ENCODE assay signal across 1 cellular context in the genomic region with DNA sequence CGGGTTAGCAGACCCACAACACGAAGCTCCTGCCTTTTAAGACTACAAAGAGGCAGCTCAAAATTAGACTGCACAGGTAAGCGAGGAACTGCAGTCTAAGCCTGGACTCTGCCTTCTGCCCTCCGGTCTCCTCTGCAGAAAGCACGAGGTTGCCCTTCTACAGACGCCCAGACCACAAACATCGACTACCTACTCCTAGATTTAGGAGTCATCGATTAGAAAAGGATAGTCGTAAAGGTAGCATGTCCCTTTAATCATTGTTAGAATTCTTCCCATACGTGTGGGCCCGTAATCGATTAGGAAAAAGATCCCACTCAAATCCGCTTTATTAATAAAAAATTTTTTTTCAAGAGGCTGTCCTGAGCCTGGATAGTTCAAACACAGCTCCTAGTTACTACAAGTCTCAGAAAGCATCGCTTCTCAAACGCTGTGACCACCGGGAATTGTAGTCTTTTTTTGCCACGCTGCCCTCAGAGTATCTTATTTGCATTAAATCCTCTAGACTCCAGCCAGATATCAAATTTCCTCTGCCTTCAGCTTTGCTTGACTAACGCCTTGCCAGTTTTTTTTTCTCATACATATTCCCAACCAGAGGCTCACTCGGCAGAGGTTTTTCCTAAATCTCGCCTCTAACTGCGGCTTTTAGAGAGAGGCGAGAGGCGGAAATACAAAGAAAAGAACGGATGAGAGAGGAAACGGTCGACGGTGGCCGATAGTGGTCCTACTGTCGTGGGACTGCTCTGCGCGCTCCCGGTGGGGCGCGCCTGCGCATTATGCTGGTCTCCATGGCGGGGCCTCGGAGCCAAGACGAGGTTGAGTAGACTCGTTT.
A peak's percentile ranks its signal among the peaks of the same experiment; 100 is the strongest.
TF ChIP-seq lines count a peak whose summit lies in the region.

A gene with protein sequence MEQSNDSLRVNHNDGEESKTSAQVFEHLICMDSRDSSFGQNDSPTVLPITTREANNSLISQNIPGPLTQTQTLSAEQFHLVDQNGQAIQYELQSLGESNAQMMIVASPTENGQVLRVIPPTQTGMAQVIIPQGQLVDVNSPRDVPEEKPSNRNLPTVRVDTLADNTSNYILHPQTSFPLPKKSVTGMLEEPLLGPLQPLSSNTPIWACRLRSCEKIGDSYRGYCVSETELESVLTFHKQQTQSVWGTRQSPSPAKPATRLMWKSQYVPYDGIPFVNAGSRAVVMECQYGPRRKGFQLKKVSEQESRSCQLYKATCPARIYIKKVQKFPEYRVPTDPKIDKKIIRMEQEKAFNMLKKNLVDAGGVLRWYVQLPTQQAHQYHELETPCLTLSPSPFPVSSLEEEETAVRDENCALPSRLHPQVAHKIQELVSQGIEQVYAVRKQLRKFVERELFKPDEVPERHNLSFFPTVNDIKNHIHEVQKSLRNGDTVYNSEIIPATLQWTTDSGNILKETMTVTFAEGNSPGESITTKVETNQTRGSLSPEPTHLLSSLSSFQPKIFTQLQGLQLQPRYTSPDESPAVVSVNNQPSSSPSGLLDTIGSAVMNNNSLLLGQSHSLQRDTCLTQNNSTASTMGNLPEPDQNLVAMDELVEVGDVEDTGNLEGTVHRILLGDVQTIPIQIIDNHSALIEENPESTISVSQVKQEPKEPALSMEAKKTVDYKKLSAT (plus strand): TSS at position 763 of the 829 bp plus-strand sequence. CDS start 29,628 bp downstream, outside the sequence.
A gene (minus strand): TSS at position 161 of the 829 bp plus-strand sequence. CDS start 197 bp downstream, outside the sequence.

TF ChIP-seq in H1, 55 proteins besides CTCF, POLR2A, EP300 and RAD21 (continues in another document):
- TF ChIP-seq EGR1 (IDR thresholded peaks at IDR 0.05; ENCODE audit: borderline replicate concordance, low read depth, low read length) (no peak), KDM4A (IDR thresholded peaks at IDR 0.05; ENCODE audit: low read depth, low read length, severe bottlenecking) (peak; percentile 33), RFX5 (IDR thresholded peaks at IDR 0.05; ENCODE audit: borderline replicate concordance, low read depth, low read length) (no peak), CTBP2 (IDR thresholded peaks at IDR 0.05; ENCODE audit: borderline replicate concordance, insufficient read depth, insufficient read length, low read length) (no peak), JUND (IDR thresholded peaks at IDR 0.05; ENCODE audit: low read length) (no peak), SIX5 (IDR thresholded peaks at IDR 0.05; ENCODE audit: low read depth, low read length) (peak; percentile 34), GTF2F1 (IDR thresholded peaks at IDR 0.05; ENCODE audit: borderline replicate concordance, low read depth, low read length) (no peak), CBX8 (IDR thresholded peaks at IDR 0.05; ENCODE audit: borderline replicate concordance, low read depth, low read length) (no peak), TAF1 (IDR thresholded peaks at IDR 0.05; ENCODE audit: low read depth, low read length) (peak; percentile 82), CBX5 (IDR thresholded peaks at IDR 0.05; ENCODE audit: low read depth, low read length) (no peak), ASH2L (IDR thresholded peaks at IDR 0.05; ENCODE audit: low read length) (no peak), SP1 (IDR thresholded peaks at IDR 0.05; ENCODE audit: low read depth, low read length) (no peak; the same call in 1 of the 2 replicates), RBBP5 (IDR thresholded peaks at IDR 0.05; ENCODE audit: borderline replicate concordance, low read depth, low read length) (peak; percentile 58; the same call in 1 of the 2 replicates), CHD2 (IDR thresholded peaks at IDR 0.05; ENCODE audit: low read length) (0 out of 2 replicates have a peak, but pooled peaks have one; percentile 55), TEAD4 (IDR thresholded peaks at IDR 0.05; ENCODE audit: low read depth, low read length) (no peak; the same call in 1 of the 2 replicates), YY1 (IDR thresholded peaks at IDR 0.05; ENCODE audit: low read depth, low read length) (peak; percentile 58; the same call in 1 of the 2 replicates), RXRA (IDR thresholded peaks at IDR 0.05; ENCODE audit: insufficient read depth, low read depth, low read length) (no peak), TBP (IDR thresholded peaks at IDR 0.05; ENCODE audit: low read depth, low read length) (peak; percentile 81), JUN (IDR thresholded peaks at IDR 0.05; ENCODE audit: low read depth, low read length) (no peak), BCL11A (IDR thresholded peaks at IDR 0.05; ENCODE audit: low read depth in 2 of 2, low read length in 2 of 2) (no peak), SUZ12 (IDR thresholded peaks at IDR 0.05; ENCODE audit: low read length) (no peak), SRF (IDR thresholded peaks at IDR 0.05; ENCODE audit: low read depth, low read length) (peak; percentile 91), BACH1 (IDR thresholded peaks at IDR 0.05; ENCODE audit: low read length) (no peak), ZNF274 (IDR thresholded peaks at IDR 0.05; ENCODE audit: borderline replicate concordance, extremely low read depth, low read length) (no peak), TAF7 (optimal IDR thresholded peaks at IDR 0.05; ENCODE audit: borderline replicate concordance, low read depth, low read length) (peak; percentile 56), SP4 (IDR thresholded peaks at IDR 0.05; ENCODE audit: low read length) (no peak), KDM5A (IDR thresholded peaks at IDR 0.05; ENCODE audit: low read length) (peak; percentile 41), CEBPB (IDR thresholded peaks at IDR 0.05; ENCODE audit: low read depth, low read length) (no peak), NRF1 (IDR thresholded peaks at IDR 0.05; ENCODE audit: low read depth, low read length) (peak; percentile 50), PHF8 (conservative IDR thresholded peaks at IDR 0.05; ENCODE audit: low read depth, low read length) (peak; percentile 68; the same call in 1 of the 2 replicates), NANOG (IDR thresholded peaks at IDR 0.05; ENCODE audit: insufficient read depth, low read depth, low read length, poor library complexity, severe bottlenecking) (no peak), FOSL1 (IDR thresholded peaks at IDR 0.05; ENCODE audit: insufficient read depth, low read depth, low read length) (no peak), GABPA (IDR thresholded peaks at IDR 0.05; ENCODE audit: borderline replicate concordance, insufficient read depth, low read length) (no peak), BRCA1 (IDR thresholded peaks at IDR 0.05; ENCODE audit: low read depth, low read length) (peak; percentile 43; the same call in 1 of the 2 replicates), POLR2AphosphoS5 (IDR thresholded peaks at IDR 0.05; ENCODE audit: low read depth, low read length) (peak; percentile 93), HDAC2 (IDR thresholded peaks at IDR 0.05; ENCODE audit: borderline replicate concordance in 1 of 2, low read depth in 2 of 2, low read length in 2 of 2) (peak; percentile 1 to 78; a peak in 1 of 4 replicates), CHD1 (IDR thresholded peaks at IDR 0.05; ENCODE audit: low read depth, low read length) (no peak), SIRT6 (IDR thresholded peaks at IDR 0.05; ENCODE audit: low read length) (no peak), SP2 (IDR thresholded peaks at IDR 0.05; ENCODE audit: low read length) (no peak), HDAC6 (IDR thresholded peaks at IDR 0.05; ENCODE audit: low read depth, low read length) (no peak), RNF2 (IDR thresholded peaks at IDR 0.05; ENCODE audit: borderline replicate concordance, low read depth, low read length, missing control alignments, poor library complexity, severe bottlenecking) (no peak), TCF12 (IDR thresholded peaks at IDR 0.05; ENCODE audit: low read depth, low read length) (no peak)
- TF ChIP-seq, protein P1, sequence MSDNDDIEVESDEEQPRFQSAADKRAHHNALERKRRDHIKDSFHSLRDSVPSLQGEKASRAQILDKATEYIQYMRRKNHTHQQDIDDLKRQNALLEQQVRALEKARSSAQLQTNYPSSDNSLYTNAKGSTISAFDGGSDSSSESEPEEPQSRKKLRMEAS (IDR thresholded peaks at IDR 0.05), result peak; percentile 97
- TF ChIP-seq, protein P2, sequence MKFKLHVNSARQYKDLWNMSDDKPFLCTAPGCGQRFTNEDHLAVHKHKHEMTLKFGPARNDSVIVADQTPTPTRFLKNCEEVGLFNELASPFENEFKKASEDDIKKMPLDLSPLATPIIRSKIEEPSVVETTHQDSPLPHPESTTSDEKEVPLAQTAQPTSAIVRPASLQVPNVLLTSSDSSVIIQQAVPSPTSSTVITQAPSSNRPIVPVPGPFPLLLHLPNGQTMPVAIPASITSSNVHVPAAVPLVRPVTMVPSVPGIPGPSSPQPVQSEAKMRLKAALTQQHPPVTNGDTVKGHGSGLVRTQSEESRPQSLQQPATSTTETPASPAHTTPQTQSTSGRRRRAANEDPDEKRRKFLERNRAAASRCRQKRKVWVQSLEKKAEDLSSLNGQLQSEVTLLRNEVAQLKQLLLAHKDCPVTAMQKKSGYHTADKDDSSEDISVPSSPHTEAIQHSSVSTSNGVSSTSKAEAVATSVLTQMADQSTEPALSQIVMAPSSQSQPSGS (IDR thresholded peaks at IDR 0.05; ENCODE audit: low read length), result no peak
- TF ChIP-seq, protein P3, sequence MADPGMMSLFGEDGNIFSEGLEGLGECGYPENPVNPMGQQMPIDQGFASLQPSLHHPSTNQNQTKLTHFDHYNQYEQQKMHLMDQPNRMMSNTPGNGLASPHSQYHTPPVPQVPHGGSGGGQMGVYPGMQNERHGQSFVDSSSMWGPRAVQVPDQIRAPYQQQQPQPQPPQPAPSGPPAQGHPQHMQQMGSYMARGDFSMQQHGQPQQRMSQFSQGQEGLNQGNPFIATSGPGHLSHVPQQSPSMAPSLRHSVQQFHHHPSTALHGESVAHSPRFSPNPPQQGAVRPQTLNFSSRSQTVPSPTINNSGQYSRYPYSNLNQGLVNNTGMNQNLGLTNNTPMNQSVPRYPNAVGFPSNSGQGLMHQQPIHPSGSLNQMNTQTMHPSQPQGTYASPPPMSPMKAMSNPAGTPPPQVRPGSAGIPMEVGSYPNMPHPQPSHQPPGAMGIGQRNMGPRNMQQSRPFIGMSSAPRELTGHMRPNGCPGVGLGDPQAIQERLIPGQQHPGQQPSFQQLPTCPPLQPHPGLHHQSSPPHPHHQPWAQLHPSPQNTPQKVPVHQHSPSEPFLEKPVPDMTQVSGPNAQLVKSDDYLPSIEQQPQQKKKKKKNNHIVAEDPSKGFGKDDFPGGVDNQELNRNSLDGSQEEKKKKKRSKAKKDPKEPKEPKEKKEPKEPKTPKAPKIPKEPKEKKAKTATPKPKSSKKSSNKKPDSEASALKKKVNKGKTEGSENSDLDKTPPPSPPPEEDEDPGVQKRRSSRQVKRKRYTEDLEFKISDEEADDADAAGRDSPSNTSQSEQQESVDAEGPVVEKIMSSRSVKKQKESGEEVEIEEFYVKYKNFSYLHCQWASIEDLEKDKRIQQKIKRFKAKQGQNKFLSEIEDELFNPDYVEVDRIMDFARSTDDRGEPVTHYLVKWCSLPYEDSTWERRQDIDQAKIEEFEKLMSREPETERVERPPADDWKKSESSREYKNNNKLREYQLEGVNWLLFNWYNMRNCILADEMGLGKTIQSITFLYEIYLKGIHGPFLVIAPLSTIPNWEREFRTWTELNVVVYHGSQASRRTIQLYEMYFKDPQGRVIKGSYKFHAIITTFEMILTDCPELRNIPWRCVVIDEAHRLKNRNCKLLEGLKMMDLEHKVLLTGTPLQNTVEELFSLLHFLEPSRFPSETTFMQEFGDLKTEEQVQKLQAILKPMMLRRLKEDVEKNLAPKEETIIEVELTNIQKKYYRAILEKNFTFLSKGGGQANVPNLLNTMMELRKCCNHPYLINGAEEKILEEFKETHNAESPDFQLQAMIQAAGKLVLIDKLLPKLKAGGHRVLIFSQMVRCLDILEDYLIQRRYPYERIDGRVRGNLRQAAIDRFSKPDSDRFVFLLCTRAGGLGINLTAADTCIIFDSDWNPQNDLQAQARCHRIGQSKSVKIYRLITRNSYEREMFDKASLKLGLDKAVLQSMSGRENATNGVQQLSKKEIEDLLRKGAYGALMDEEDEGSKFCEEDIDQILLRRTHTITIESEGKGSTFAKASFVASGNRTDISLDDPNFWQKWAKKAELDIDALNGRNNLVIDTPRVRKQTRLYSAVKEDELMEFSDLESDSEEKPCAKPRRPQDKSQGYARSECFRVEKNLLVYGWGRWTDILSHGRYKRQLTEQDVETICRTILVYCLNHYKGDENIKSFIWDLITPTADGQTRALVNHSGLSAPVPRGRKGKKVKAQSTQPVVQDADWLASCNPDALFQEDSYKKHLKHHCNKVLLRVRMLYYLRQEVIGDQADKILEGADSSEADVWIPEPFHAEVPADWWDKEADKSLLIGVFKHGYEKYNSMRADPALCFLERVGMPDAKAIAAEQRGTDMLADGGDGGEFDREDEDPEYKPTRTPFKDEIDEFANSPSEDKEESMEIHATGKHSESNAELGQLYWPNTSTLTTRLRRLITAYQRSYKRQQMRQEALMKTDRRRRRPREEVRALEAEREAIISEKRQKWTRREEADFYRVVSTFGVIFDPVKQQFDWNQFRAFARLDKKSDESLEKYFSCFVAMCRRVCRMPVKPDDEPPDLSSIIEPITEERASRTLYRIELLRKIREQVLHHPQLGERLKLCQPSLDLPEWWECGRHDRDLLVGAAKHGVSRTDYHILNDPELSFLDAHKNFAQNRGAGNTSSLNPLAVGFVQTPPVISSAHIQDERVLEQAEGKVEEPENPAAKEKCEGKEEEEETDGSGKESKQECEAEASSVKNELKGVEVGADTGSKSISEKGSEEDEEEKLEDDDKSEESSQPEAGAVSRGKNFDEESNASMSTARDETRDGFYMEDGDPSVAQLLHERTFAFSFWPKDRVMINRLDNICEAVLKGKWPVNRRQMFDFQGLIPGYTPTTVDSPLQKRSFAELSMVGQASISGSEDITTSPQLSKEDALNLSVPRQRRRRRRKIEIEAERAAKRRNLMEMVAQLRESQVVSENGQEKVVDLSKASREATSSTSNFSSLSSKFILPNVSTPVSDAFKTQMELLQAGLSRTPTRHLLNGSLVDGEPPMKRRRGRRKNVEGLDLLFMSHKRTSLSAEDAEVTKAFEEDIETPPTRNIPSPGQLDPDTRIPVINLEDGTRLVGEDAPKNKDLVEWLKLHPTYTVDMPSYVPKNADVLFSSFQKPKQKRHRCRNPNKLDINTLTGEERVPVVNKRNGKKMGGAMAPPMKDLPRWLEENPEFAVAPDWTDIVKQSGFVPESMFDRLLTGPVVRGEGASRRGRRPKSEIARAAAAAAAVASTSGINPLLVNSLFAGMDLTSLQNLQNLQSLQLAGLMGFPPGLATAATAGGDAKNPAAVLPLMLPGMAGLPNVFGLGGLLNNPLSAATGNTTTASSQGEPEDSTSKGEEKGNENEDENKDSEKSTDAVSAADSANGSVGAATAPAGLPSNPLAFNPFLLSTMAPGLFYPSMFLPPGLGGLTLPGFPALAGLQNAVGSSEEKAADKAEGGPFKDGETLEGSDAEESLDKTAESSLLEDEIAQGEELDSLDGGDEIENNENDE (IDR thresholded peaks at IDR 0.05; ENCODE audit: insufficient replicate concordance, low read length), result no peak
- TF ChIP-seq, protein P4, sequence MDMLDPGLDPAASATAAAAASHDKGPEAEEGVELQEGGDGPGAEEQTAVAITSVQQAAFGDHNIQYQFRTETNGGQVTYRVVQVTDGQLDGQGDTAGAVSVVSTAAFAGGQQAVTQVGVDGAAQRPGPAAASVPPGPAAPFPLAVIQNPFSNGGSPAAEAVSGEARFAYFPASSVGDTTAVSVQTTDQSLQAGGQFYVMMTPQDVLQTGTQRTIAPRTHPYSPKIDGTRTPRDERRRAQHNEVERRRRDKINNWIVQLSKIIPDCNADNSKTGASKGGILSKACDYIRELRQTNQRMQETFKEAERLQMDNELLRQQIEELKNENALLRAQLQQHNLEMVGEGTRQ (IDR thresholded peaks at IDR 0.05; ENCODE audit: low read length), result no peak
- TF ChIP-seq, protein P5, sequence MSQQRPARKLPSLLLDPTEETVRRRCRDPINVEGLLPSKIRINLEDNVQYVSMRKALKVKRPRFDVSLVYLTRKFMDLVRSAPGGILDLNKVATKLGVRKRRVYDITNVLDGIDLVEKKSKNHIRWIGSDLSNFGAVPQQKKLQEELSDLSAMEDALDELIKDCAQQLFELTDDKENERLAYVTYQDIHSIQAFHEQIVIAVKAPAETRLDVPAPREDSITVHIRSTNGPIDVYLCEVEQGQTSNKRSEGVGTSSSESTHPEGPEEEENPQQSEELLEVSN (IDR thresholded peaks at IDR 0.05), result peak; percentile 21; the same call in 1 of the 2 replicates
